ENCODE assay signal across 9 cellular contexts in genomic region chr12:55730447-55730820, GRCh38. TPM values are rescaled to one million over a fixed set of nuclear protein-coding genes. Genes with fewer than 3 reads are reported as not detected.
DNase-seq lines count a peak whose midpoint lies in the region; FAIRE-seq and TF ChIP-seq lines count a peak whose summit lies in the region.
"Had no signal": no experiment of that assay in that cellular context is flagged by ENCODE, and none has a peak within 500 bp of the region (broad histone marks: within the 10 kb centered on the region; RNA-seq: fewer than 3 reads in every experiment).

No MANE protein-coding gene starts in this region.

- BruUV-seq in endothelial cell of umbilical vein (replicated peaks; lab: Mats Ljungman, UMichigan), result no TSS peak

- peaks cover 4% of the 10 kb centered on the region for H3K36me3 ChIP-seq in DOHH2 (ENCODE audit: control insufficient read depth, low read length)
- peaks cover 0 to 15% (median 0%) of the 10 kb centered on the region in 3 donors for H3K36me3 ChIP-seq in Peyer's patch
- H3K36me3 ChIP-seq in endothelial cell of umbilical vein (ENCODE audit: control insufficient read depth in 2 of 2, extremely low read depth in 1 of 2, insufficient read depth in 2 of 2, low read length in 2 of 2), result peaks cover 7 to 12% of the 10 kb centered on the region in 2 experiments
- no peaks in the 10 kb centered on the region for H3K36me3 ChIP-seq in parathyroid adenoma (ENCODE audit: control insufficient read depth, insufficient read depth, low read length)

- intact Hi-C loops in endothelial cell of umbilical vein (cut with micrococcal nuclease), result no loop called here

- POLR2A ChIA-PET in endothelial cell of umbilical vein (lab: Charles Lee), result interaction anchor here (1.8 kb wide), 1 partner anchor 8 kb away, joined by 6 read pairs; no protein-coding TSS in a partner anchor

- H3K9ac ChIP-seq in endothelial cell of umbilical vein (replicated peaks; ENCODE audit: extremely low read depth, insufficient read depth, low read length), result peak overlapping the region; percentile 94
- H3K9ac ChIP-seq in parathyroid adenoma, result no peak overlapping the region

- H3K9me2 ChIP-seq in DOHH2 (replicated peaks; ENCODE audit: control insufficient read depth, low read length), result no peaks in the 10 kb centered on the region

- peaks cover 7% of the 10 kb centered on the region for H3K79me2 ChIP-seq in DOHH2 (ENCODE audit: control insufficient read depth, low read length)
- peaks cover 29% of the 10 kb centered on the region for H3K79me2 ChIP-seq in endothelial cell of umbilical vein (ENCODE audit: control insufficient read depth, insufficient read depth, low read length)
- peaks cover 3% of the 10 kb centered on the region for H3K79me2 ChIP-seq in parathyroid adenoma

- no peak for FAIRE-seq in endothelial cell of umbilical vein (lab: Jason Lieb, UNC)
- FAIRE-seq: TTC549 had no signal

- H3F3A ChIP-seq in DOHH2 (ENCODE audit: control insufficient read depth, insufficient read depth), result peaks cover 11% of the 10 kb centered on the region

- TF ChIP-seq CTCF in DOHH2 (IDR thresholded peaks at IDR 0.05; ENCODE audit: low read depth, low read length, poor library complexity, severe bottlenecking) (no peak), Peyer's patch (IDR thresholded peaks at IDR 0.05) (no peak), endothelial cell of umbilical vein (IDR thresholded peaks at IDR 0.05; ENCODE audit: extremely low read depth in 1 of 2, insufficient read depth in 1 of 2, low read depth in 1 of 2, low read length in 2 of 2) (no peak), parathyroid adenoma (IDR thresholded peaks at IDR 0.05) (no peak)

- H3K4me2 ChIP-seq in DOHH2 (ENCODE audit: low read length), result peak overlapping the region; percentile 92
- peak overlapping the region; percentile 82 for H3K4me2 ChIP-seq in endothelial cell of umbilical vein (ENCODE audit: insufficient read depth, low read length)
- H3K4me2 ChIP-seq in parathyroid adenoma (ENCODE audit: low read length), result peak overlapping the region; percentile 100

- no peaks in the 10 kb centered on the region for H3K27me3 ChIP-seq in DOHH2 (ENCODE audit: control insufficient read depth, low read length)
- no peaks in the 10 kb centered on the region for H3K27me3 ChIP-seq in Peyer's patch
- H3K27me3 ChIP-seq in endothelial cell of umbilical vein (ENCODE audit: control insufficient read depth in 2 of 2, insufficient read depth in 2 of 2, low read length in 2 of 2), result no peaks in the 10 kb centered on the region
- no peaks in the 10 kb centered on the region for H3K27me3 ChIP-seq in parathyroid adenoma (ENCODE audit: control insufficient read depth, insufficient read depth, low read length)

- CTCF ChIA-PET in endothelial cell of umbilical vein (lab: Charles Lee), result interaction anchor here (0.7 to 3.0 kb wide), 6 partner anchors 8 to 299 kb away, joined by 3 to 51 read pairs (median 8); partner anchors contain the start of gene RDH5

- H2AFZ ChIP-seq in endothelial cell of umbilical vein (ENCODE audit: low read depth, low read length) (peak overlapping the region; percentile 22), parathyroid adenoma (peak overlapping the region; percentile 93)

- H3K9me3 ChIP-seq in DOHH2 (ENCODE audit: control insufficient read depth, insufficient read depth, low read length), result no peaks in the 10 kb centered on the region
- H3K9me3 ChIP-seq in Peyer's patch, result no peaks in the 10 kb centered on the region
- no peaks in the 10 kb centered on the region for H3K9me3 ChIP-seq in endothelial cell of umbilical vein (replicated peaks; ENCODE audit: control insufficient read depth, insufficient read depth, low read length)
- no peaks in the 10 kb centered on the region for H3K9me3 ChIP-seq in parathyroid adenoma (ENCODE audit: control insufficient read depth, low read length)

- dilution Hi-C loops in endothelial cell of umbilical vein (cut with MboI; ENCODE audit: extremely low pct_ligation_motif_present, low sequenced_read_pairs), result no loop called here

- H3K9me1 ChIP-seq in endothelial cell of umbilical vein (replicated peaks; ENCODE audit: control insufficient read depth, extremely low read depth, insufficient read depth, low read length), result no peaks in the 10 kb centered on the region

- no peak for TF ChIP-seq POLR2A in Peyer's patch (IDR thresholded peaks at IDR 0.05)
- TF ChIP-seq POLR2A in endothelial cell of umbilical vein (IDR thresholded peaks at IDR 0.05; ENCODE audit: low read depth, low read length), result no peak

- H3K27ac ChIP-seq in DOHH2 (ENCODE audit: low read depth, low read length) (peak overlapping the region; percentile 37; the same call in 1 of the 2 replicates), Peyer's patch (peak overlapping the region; percentile 94 to 99 (median 98)), endothelial cell of umbilical vein (ENCODE audit: insufficient read depth, low read depth, low read length) (peak overlapping the region; percentile 96), parathyroid adenoma (peak overlapping the region; percentile 100)

- H3K4me3 ChIP-seq in DOHH2 (ENCODE audit: low read length), result peak overlapping the region; percentile 82
- H3K4me3 ChIP-seq in Peyer's patch, result peak overlapping the region; percentile 89 to 96 (median 94)
- peak overlapping the region in 2 of 3 experiments; percentile 55 to 89 for H3K4me3 ChIP-seq in endothelial cell of umbilical vein (replicated peaks in 1 of 3; ENCODE audit: insufficient read depth in 1 of 3, low read depth in 1 of 3, low read length in 3 of 3)
- H3K4me3 ChIP-seq in parathyroid adenoma (ENCODE audit: low read depth, low read length), result peak overlapping the region; percentile 94

- H4K20me1 ChIP-seq in DOHH2 (ENCODE audit: control insufficient read depth, insufficient read depth, low read depth, low read length) (no peaks in the 10 kb centered on the region), endothelial cell of umbilical vein (replicated peaks; ENCODE audit: control insufficient read depth, extremely low read depth, insufficient read depth, low read length) (no peaks in the 10 kb centered on the region)

- DNase-seq in Peyer's patch, result peak in 2 of 3 donors; percentile 46 to 71
- DNase-seq in endothelial cell of umbilical vein (ENCODE audit: low read depth, low spot score), result no peak
- no peak for DNase-seq in CD1c-positive myeloid dendritic cell (ENCODE audit: extremely low spot score)
- no peak for DNase-seq in NCI-H774 (lab: John Stamatoyannopoulos, UW)
- DNase-seq in iPS-NIHi11 (ENCODE audit: low spot score), result no peak
- DNase-seq in globus pallidus (ENCODE audit: low spot score), result no peak

- peaks cover 23% of the 10 kb centered on the region for H3K4me1 ChIP-seq in DOHH2 (ENCODE audit: control insufficient read depth, low read length)
- H3K4me1 ChIP-seq in Peyer's patch, result peaks cover 3 to 37% (median 15%) of the 10 kb centered on the region in 4 donors
- peaks cover 19% of the 10 kb centered on the region for H3K4me1 ChIP-seq in endothelial cell of umbilical vein (ENCODE audit: control insufficient read depth, extremely low read depth, insufficient read depth, low read length)
- peaks cover 10% of the 10 kb centered on the region for H3K4me1 ChIP-seq in parathyroid adenoma

RNA-seq across cellular contexts. Expression of gene CD63, which starts 1.6 kb away (rescaled TPM):
- total RNA-seq in Peyer's patch (100 to 1,000 TPM; 139 to 433 (median 351) TPM), endothelial cell of umbilical vein (1,054 and 1,063 TPM in 2 replicates)
- 1,429 and 1,536 TPM in 2 replicates for polyA plus RNA-seq in endothelial cell of umbilical vein
- polyA plus RNA-seq in endothelial cell of umbilical vein (2011; cell fraction: cytosol; rRNA removed), result 1,126 and 1,307 TPM in 2 replicates
- 455 and 538 TPM in 2 replicates for polyA plus RNA-seq in endothelial cell of umbilical vein (2011; cell fraction: nucleus; rRNA removed)
- polyA plus RNA-seq in endothelial cell of umbilical vein (2012), result 1,051 and 1,290 TPM in 2 replicates
- polyA minus RNA-seq in endothelial cell of umbilical vein, result 582 and 611 TPM in 2 replicates
- 121 TPM for polyA minus RNA-seq in endothelial cell of umbilical vein (2011; cell fraction: cytosol; rRNA and poly(A)+ RNA removed)
- 62.3 and 71.7 TPM in 2 replicates for polyA minus RNA-seq in endothelial cell of umbilical vein (2011; cell fraction: nucleus; rRNA and poly(A)+ RNA removed)

RNA-seq across cellular contexts. Expression of gene RDH5, which starts 10.2 kb away (rescaled TPM):
- total RNA-seq in Peyer's patch (100 to 1,000 TPM in 1 of 4 donors, 10 to 100 TPM in 3; 47.0 to 113 (median 90.9) TPM), endothelial cell of umbilical vein (2.7 and 6.1 TPM in 2 replicates)
- 3.5 and 3.7 TPM in 2 replicates for polyA plus RNA-seq in endothelial cell of umbilical vein
- polyA plus RNA-seq in endothelial cell of umbilical vein (2011; cell fraction: cytosol; rRNA removed), result 1.1 and 1.7 TPM in 2 replicates
- polyA plus RNA-seq in endothelial cell of umbilical vein (2011; cell fraction: nucleus; rRNA removed), result 23.5 and 25.0 TPM in 2 replicates
- 1.0 and 1.1 TPM in 2 replicates for polyA plus RNA-seq in endothelial cell of umbilical vein (2012)
- polyA minus RNA-seq in endothelial cell of umbilical vein, result 3.8 and 5.9 TPM in 2 replicates
- not detected for polyA minus RNA-seq in endothelial cell of umbilical vein (2011; cell fraction: cytosol; rRNA and poly(A)+ RNA removed)
- 7.7 and 8.9 TPM in 2 replicates for polyA minus RNA-seq in endothelial cell of umbilical vein (2011; cell fraction: nucleus; rRNA and poly(A)+ RNA removed)

RNA-seq across cellular contexts. Expression of gene GDF11, which starts 12.5 kb away (rescaled TPM):
- total RNA-seq in Peyer's patch (10 to 100 TPM in 1 of 4 donors, 1 to 10 TPM in 1, under 1 TPM in 2; 0.35 to 14.9 (median 1.1) TPM), endothelial cell of umbilical vein (18.7 and 19.8 TPM in 2 replicates)
- polyA plus RNA-seq in endothelial cell of umbilical vein, result 10.0 and 11.6 TPM in 2 replicates
- 7.6 and 9.6 TPM in 2 replicates for polyA plus RNA-seq in endothelial cell of umbilical vein (2011; cell fraction: cytosol; rRNA removed)
- 4.3 and 4.6 TPM in 2 replicates for polyA plus RNA-seq in endothelial cell of umbilical vein (2011; cell fraction: nucleus; rRNA removed)
- 18.4 and 22.3 TPM in 2 replicates for polyA plus RNA-seq in endothelial cell of umbilical vein (2012)
- polyA minus RNA-seq in endothelial cell of umbilical vein, result 7.5 and 10.6 TPM in 2 replicates
- 3.0 TPM for polyA minus RNA-seq in endothelial cell of umbilical vein (2011; cell fraction: cytosol; rRNA and poly(A)+ RNA removed)
- polyA minus RNA-seq in endothelial cell of umbilical vein (2011; cell fraction: nucleus; rRNA and poly(A)+ RNA removed), result 2.3 and 5.0 TPM in 2 replicates

RNA-seq across cellular contexts. Expression of gene BLOC1S1, which starts 14.6 kb away (rescaled TPM):
- 100 to 1,000 TPM in 3 of 4 donors, 10 to 100 TPM in 1; 72.6 to 332 (median 248) TPM for total RNA-seq in Peyer's patch
- total RNA-seq in endothelial cell of umbilical vein, result 84.1 and 85.6 TPM in 2 replicates
- 192 and 197 TPM in 2 replicates for polyA plus RNA-seq in endothelial cell of umbilical vein
- polyA plus RNA-seq in endothelial cell of umbilical vein (2011; cell fraction: cytosol; rRNA removed), result 217 and 240 TPM in 2 replicates
- 62.4 and 64.8 TPM in 2 replicates for polyA plus RNA-seq in endothelial cell of umbilical vein (2011; cell fraction: nucleus; rRNA removed)
- 96.7 and 111 TPM in 2 replicates for polyA plus RNA-seq in endothelial cell of umbilical vein (2012)
- polyA minus RNA-seq in endothelial cell of umbilical vein, result 37.9 and 73.5 TPM in 2 replicates
- 45.3 TPM for polyA minus RNA-seq in endothelial cell of umbilical vein (2011; cell fraction: cytosol; rRNA and poly(A)+ RNA removed)
- polyA minus RNA-seq in endothelial cell of umbilical vein (2011; cell fraction: nucleus; rRNA and poly(A)+ RNA removed), result 10.3 and 10.6 TPM in 2 replicates

RNA-seq across cellular contexts. Expression of gene ITGA7, which starts 22.7 kb away (rescaled TPM):
- total RNA-seq in Peyer's patch (10 to 100 TPM; 13.1 to 29.0 (median 27.0) TPM), endothelial cell of umbilical vein (0.84 and 1.0 TPM in 2 replicates)
- 0.41 and 0.67 TPM in 2 replicates for polyA plus RNA-seq in endothelial cell of umbilical vein
- polyA plus RNA-seq in endothelial cell of umbilical vein (2011; cell fraction: cytosol; rRNA removed), result 0.21 and 0.28 TPM in 2 replicates
- polyA plus RNA-seq in endothelial cell of umbilical vein (2011; cell fraction: nucleus; rRNA removed), result 4.0 and 5.0 TPM in 2 replicates
- polyA plus RNA-seq in endothelial cell of umbilical vein (2012), result 0.15 and 0.20 TPM in 2 replicates
- 0.70 and 2.0 TPM in 2 replicates for polyA minus RNA-seq in endothelial cell of umbilical vein
- polyA minus RNA-seq in endothelial cell of umbilical vein (2011; cell fraction: cytosol; rRNA and poly(A)+ RNA removed), result not detected
- 0.82 and 1.2 TPM in 2 replicates for polyA minus RNA-seq in endothelial cell of umbilical vein (2011; cell fraction: nucleus; rRNA and poly(A)+ RNA removed)

Comparison
In these comparisons a context has a peak if more than half of its experiments do, and no peak if none do; other contexts are left out.
1. H3K27ac ChIP-seq: peak in every context shown above with its lines; median percentile 100 in parathyroid adenoma; 98 in Peyer's patch; 96 in endothelial cell of umbilical vein; 37 in DOHH2.
2. DNase-seq: peak in Peyer's patch (2 of 3); none in endothelial cell of umbilical vein (single experiment), CD1c-positive myeloid dendritic cell (single experiment), NCI-H774 (single experiment), iPS-NIHi11 (single experiment) and globus pallidus (single experiment).
3. Peak in every context shown above with its lines, with median percentiles within 50 percentile points of each other: H3K4me2 ChIP-seq and H3K4me3 ChIP-seq.